In genomic region chr4:169664615-169665014, GRCh38 we compare ENCODE assay signal across 18 cellular contexts. TPM values are rescaled to one million over a fixed set of nuclear protein-coding genes. Genes with fewer than 3 reads are reported as not detected.
A peak's percentile ranks its signal among the peaks of the same experiment; 100 is the strongest.
DNase-seq lines count a peak whose midpoint lies in the region; ATAC-seq, FAIRE-seq and TF ChIP-seq lines count a peak whose summit lies in the region.
"Had no signal": no experiment of that assay in that cellular context is flagged by ENCODE, and none has a peak within 500 bp of the region (broad histone marks: within the 10 kb centered on the region; RNA-seq: fewer than 3 reads in every experiment).

No MANE protein-coding gene starts in this region.

- H3K9ac ChIP-seq in colonic mucosa (ENCODE audit: low read depth in 2 of 2, low read length in 2 of 2): no peak overlapping the region

- no peaks in the 10 kb centered on the region for H3K27me3 ChIP-seq in colonic mucosa
- H3K27me3 ChIP-seq in pancreas: no peaks in the 10 kb centered on the region
- H3K27me3 ChIP-seq: ascending aorta, foreskin keratinocyte, thyroid gland had no signal

- DNase-seq in EH (ENCODE audit: low read depth) (peak; percentile 19), RPMI7951 (ENCODE audit: low read depth) (peak; percentile 29), colonic mucosa (no peak), pancreas (no peak), NOMO-1 treated with DMSO at 0.1 percent for 48 hours (lab: John Stamatoyannopoulos, UW; ENCODE audit: unreplicated experiment) (no peak), glomerular visceral epithelial cell (ENCODE audit: extremely low spot score) (no peak)
- no peak for DNase-seq in activated CD4-positive, alpha-beta memory T cell treated with anti-CD3 and anti-CD28 coated beads for 36 hours
- DNase-seq: activated effector memory CD4-positive, alpha-beta T cell treated with Interleukin-2 at 50 U/mL for 16 hours; NCI-H1930; NCI-H524 treated with DMSO at 0.1 percent for 48 hours; thyroid gland; WERI-Rb-1 had no signal

- FAIRE-seq in pancreas (lab: Jason Lieb, UNC): peak; percentile 47

- H3K4me1 ChIP-seq in colonic mucosa: peaks cover 4% of the 10 kb centered on the region
- H3K4me1 ChIP-seq in pancreas: peaks cover 42 to 56% (median 43%) of the 10 kb centered on the region in 3 donors
- H3K4me1 ChIP-seq: ascending aorta, thyroid gland had no signal

- no peak overlapping the region for H3K4me3 Mint-ChIP-seq in activated CD4-positive, alpha-beta memory T cell treated with anti-CD3 and anti-CD28 coated beads for 36 hours
- H3K4me3 Mint-ChIP-seq: natural killer cell treated with Interleukin-12 subunit alpha and Interleukin-12 subunit beta and Interleukin-15 and Interleukin-18, amount 100 ng/mL, for 72 hours had no signal

- TF ChIP-seq CTCF in colonic mucosa (IDR thresholded peaks at IDR 0.05): no peak
- no peak for TF ChIP-seq CTCF in pancreas (IDR thresholded peaks at IDR 0.05)

- H3K9me3 Mint-ChIP-seq in activated CD4-positive, alpha-beta memory T cell treated with anti-CD3 and anti-CD28 coated beads for 36 hours: peaks cover 9% of the 10 kb centered on the region
- H3K9me3 Mint-ChIP-seq: natural killer cell treated with Interleukin-12 subunit alpha and Interleukin-12 subunit beta and Interleukin-15 and Interleukin-18, amount 100 ng/mL, for 72 hours had no signal

- no peaks in the 10 kb centered on the region for H3K27me3 Mint-ChIP-seq in activated CD4-positive, alpha-beta memory T cell treated with anti-CD3 and anti-CD28 coated beads for 36 hours
- H3K27me3 Mint-ChIP-seq: natural killer cell treated with Interleukin-12 subunit alpha and Interleukin-12 subunit beta and Interleukin-15 and Interleukin-18, amount 100 ng/mL, for 72 hours had no signal

- H3K27ac ChIP-seq in colonic mucosa (peak overlapping the region; percentile 60), pancreas (peak overlapping the region in 3 of 4 donors; percentile 6 to 82 (median 37))
- H3K27ac ChIP-seq: C4-2B, foreskin keratinocyte, thyroid gland, WERI-Rb-1 had no signal

- peaks cover 17% of the 10 kb centered on the region for H3K36me3 Mint-ChIP-seq in activated CD4-positive, alpha-beta memory T cell treated with anti-CD3 and anti-CD28 coated beads for 36 hours
- H3K36me3 Mint-ChIP-seq: natural killer cell treated with Interleukin-12 subunit alpha and Interleukin-12 subunit beta and Interleukin-15 and Interleukin-18, amount 100 ng/mL, for 72 hours had no signal

- H3K9me3 ChIP-seq in colonic mucosa (no peaks in the 10 kb centered on the region), pancreas (no peaks in the 10 kb centered on the region)
- H3K9me3 ChIP-seq: ascending aorta, thyroid gland had no signal

- no peak overlapping the region for H3K27ac Mint-ChIP-seq in activated CD4-positive, alpha-beta memory T cell treated with anti-CD3 and anti-CD28 coated beads for 36 hours

- intact Hi-C loops in colonic mucosa (cut with DNase I): loop anchor here (5.0 kb wide), 1 partner anchor 42 kb away; the partner anchor contains the start of gene CLCN3
- intact Hi-C loops in pancreas (cut with DNase I): no loop called here
- intact Hi-C loops in activated CD4-positive, alpha-beta memory T cell treated with anti-CD3 and anti-CD28 coated beads for 36 hours (cut with micrococcal nuclease): loop anchor here (10.0 kb wide), 1 partner anchor 50 kb away; no protein-coding TSS in a partner anchor

- H3K4me1 Mint-ChIP-seq in activated CD4-positive, alpha-beta memory T cell treated with anti-CD3 and anti-CD28 coated beads for 36 hours (ENCODE audit: low read depth): peaks cover 25% of the 10 kb centered on the region

- CTCF ChIA-PET in activated CD4-positive, alpha-beta memory T cell treated with anti-CD3 and anti-CD28 coated beads for 36 hours (lab: Charles Lee): no interaction called here

- POLR2A ChIA-PET in activated CD4-positive, alpha-beta memory T cell treated with anti-CD3 and anti-CD28 coated beads for 36 hours (lab: Charles Lee): no interaction called here

- 1 to 3% methylated on average over 4 of the region's 4 CpGs for WGBS in pancreas, 2 donors

- H3K4me3 ChIP-seq in colonic mucosa (no peak overlapping the region), pancreas (no peak overlapping the region)
- H3K4me3 ChIP-seq: ascending aorta, lung, thyroid gland had no signal

- H3K36me3 ChIP-seq in colonic mucosa (no peaks in the 10 kb centered on the region), pancreas (no peaks in the 10 kb centered on the region)
- H3K36me3 ChIP-seq: ascending aorta, thyroid gland had no signal

- no peak for ATAC-seq in pancreas
- no peak for ATAC-seq in GM19463 (IDR thresholded peaks at IDR 0.05; ENCODE audit: unreplicated experiment)
- ATAC-seq: foreskin keratinocyte; natural killer cell treated with Interleukin-12 subunit alpha and Interleukin-12 subunit beta and Interleukin-15 and Interleukin-18, amount 100 ng/mL, for 72 hours had no signal

RNA-seq across cellular contexts. Expression of gene CLCN3, which starts 44.2 kb away (rescaled TPM):
- 17.1 and 21.7 TPM in 2 replicates for total RNA-seq in RPMI7951 (2014; rRNA removed; shearing (Covaris generic))
- total RNA-seq in colonic mucosa (100 to 1,000 TPM; 137 to 148 TPM), pancreas (10 to 100 TPM; 24.9 to 41.4 (median 33.6) TPM)
- polyA plus RNA-seq in pancreas: 10 to 100 TPM in 1 of 2 donors, 1 to 10 TPM in 1; 9.1 to 16.7 TPM
- total RNA-seq in activated CD4-positive, alpha-beta memory T cell treated with anti-CD3 and anti-CD28 coated beads for 36 hours: 10 to 100 TPM; 17.3 to 18.6 TPM

RNA-seq across cellular contexts. Expression of gene NEK1, which starts 52.2 kb away (rescaled TPM):
- total RNA-seq in RPMI7951 (2014; rRNA removed; shearing (Covaris generic)): 5.9 and 6.4 TPM in 2 replicates
- total RNA-seq in colonic mucosa (1 to 10 TPM; 6.9 to 7.4 TPM), pancreas (1 to 10 TPM; 3.6 to 8.3 (median 5.0) TPM)
- 1 to 10 TPM; 2.1 to 3.9 TPM for polyA plus RNA-seq in pancreas
- 10 to 100 TPM; 10.7 to 11.4 TPM for total RNA-seq in activated CD4-positive, alpha-beta memory T cell treated with anti-CD3 and anti-CD28 coated beads for 36 hours

Comparison
In these comparisons a context has a peak if more than half of its experiments do, and no peak if none do; other contexts are left out.
1. DNase-seq: peak in EH (single experiment) and RPMI7951 (single experiment); none in colonic mucosa (single experiment), pancreas (0 of 6), NOMO-1 treated with DMSO at 0.1 percent for 48 hours (single experiment), glomerular visceral epithelial cell (single experiment) and activated CD4-positive, alpha-beta memory T cell treated with anti-CD3 and anti-CD28 coated beads for 36 hours (single experiment).
2. intact Hi-C loops: an anchor here in colonic mucosa (5.0 kb wide) and activated CD4-positive, alpha-beta memory T cell treated with anti-CD3 and anti-CD28 coated beads for 36 hours (10.0 kb wide); none called in pancreas.